Comparison of ENCODE assay signal across 28 cellular contexts in genomic region chr6:37585937-37586336, GRCh38.
"Had no signal": no experiment of that assay in that cellular context is flagged by ENCODE, and none has a peak within 500 bp of the region (broad histone marks: within the 10 kb centered on the region; RNA-seq: fewer than 3 reads in every experiment).

No MANE protein-coding gene starts in this region.

- ATAC-seq: activated T-helper 17 cell treated with anti-CD3 and anti-CD28 coated beads, Interleukin-2, amount 50 U/mL, for 72 hours; body of pancreas had no signal

- H3K27ac ChIP-seq: body of pancreas, KMS-11, Peyer's patch, SJSA1 had no signal

- H3K4me1 ChIP-seq: body of pancreas, Peyer's patch had no signal

- H3K36me3 ChIP-seq: Peyer's patch, SJSA1 had no signal

- DNase-seq: activated B cell treated with CpG ODN at 0.5 μM for 24 hours; activated CD4-positive, alpha-beta memory T cell treated with anti-CD3 and anti-CD28 coated beads for 36 hours; activated CD4-positive, alpha-beta T cell treated with anti-CD3 and anti-CD28 coated beads for 4 hours; activated CD4-positive, alpha-beta T cell treated with anti-CD3 and anti-CD28 coated beads, Interleukin-2, amount 50 U/mL, for 1 hour; activated CD4-positive, CD25-positive, alpha-beta regulatory T cell treated with anti-CD3 and anti-CD28 coated beads, Interleukin-2, amount 50 U/mL, for 72 hours; activated CD8-positive, alpha-beta memory T cell treated with anti-CD3 and anti-CD28 coated beads, Interleukin-2, amount 50 U/mL, for 4 hours; activated gamma-delta T cell; activated naive CD4-positive, alpha-beta T cell treated with Interleukin-2 at 50 U/mL for 16 hours; activated naive CD8-positive, alpha-beta T cell treated with anti-CD3 and anti-CD28 coated beads, Interleukin-2, amount 10 ng/mL, durations not matched to agents 7 days and 5 days; activated T-cell treated with anti-CD3 and anti-CD28 coated beads for 4 hours; activated T-cell treated with anti-CD3 and anti-CD28 coated beads, Interleukin-2, amount 50 U/mL, for 48 hours; body of pancreas; caudate nucleus; cerebellar nuclear complex; MM.1S; MV-4-11; NCI-H1092; NCI-H1436 treated with DMSO at 0.1 percent for 48 hours; NCI-H2029; NCI-H345; NCI-H524 treated with DMSO at 0.1 percent for 48 hours; RPMI8226; SHP77 treated with DMSO at 0.1 percent for 48 hours; SW 1271 had no signal

- H3K4me3 ChIP-seq: body of pancreas, Peyer's patch, SJSA1 had no signal

- H3K9ac ChIP-seq: KMS-11 had no signal

- H3K4me2 ChIP-seq: KMS-11 had no signal

- H3K9me3 ChIP-seq: body of pancreas, Peyer's patch, SJSA1 had no signal

- H3K27me3 ChIP-seq: body of pancreas, Peyer's patch, SJSA1 had no signal
